14 cellular contexts compared by ENCODE assay signal in genomic region chr2:203936535-203936934, GRCh38. TPM values are rescaled to one million over a fixed set of nuclear protein-coding genes. Genes with fewer than 3 reads are reported as not detected.
DNase-seq lines count a peak whose midpoint lies in the region; ATAC-seq and TF ChIP-seq lines count a peak whose summit lies in the region.
"Had no signal": no experiment of that assay in that cellular context is flagged by ENCODE, and none has a peak within 500 bp of the region (broad histone marks: within the 10 kb centered on the region; RNA-seq: fewer than 3 reads in every experiment).

Gene ICOS (plus strand): TSS chr2:203936763. CDS start chr2:203936815, 52 bp downstream.

- intact Hi-C loops in adrenal gland (cut with DNase I) = no loop called here

- H3K36me3 ChIP-seq in duodenal mucosa (ENCODE audit: control insufficient read depth in 1 of 2, insufficient read depth in 2 of 2, low read length in 2 of 2) (no peaks in the 10 kb centered on the region), suprapubic skin (no peaks in the 10 kb centered on the region), adrenal gland (replicated peaks in 1 of 2) (no peaks in the 10 kb centered on the region)
- H3K36me3 ChIP-seq: cardiac muscle cell, SJCRH30 had no signal

- no peak for TF ChIP-seq EP300 in suprapubic skin (IDR thresholded peaks at IDR 0.05)

- H3K27ac ChIP-seq in duodenal mucosa (ENCODE audit: low read depth, low read length) (no peak within 1 kb of the TSS), suprapubic skin (no peak within 1 kb of the TSS), adrenal gland (no peak within 1 kb of the TSS)
- H3K27ac ChIP-seq: cardiac muscle cell, SJCRH30 had no signal

- WGBS in suprapubic skin = 82% methylated on average over 5 of the region's 5 CpGs
- 74 to 80% (median 77%) methylated on average over 5 of the region's 5 CpGs for WGBS in adrenal gland, 4 donors

- peak within 1 kb of the TSS; percentile 4 to 23 for H3K4me3 ChIP-seq in duodenal mucosa (ENCODE audit: low read depth in 1 of 2, low read length in 2 of 2)
- peak within 1 kb of the TSS; percentile 0 for H3K4me3 ChIP-seq in suprapubic skin
- H3K4me3 ChIP-seq in adrenal gland = no peak within 1 kb of the TSS
- H3K4me3 ChIP-seq: cardiac muscle cell, SJCRH30 had no signal

- H3K27me3 ChIP-seq in duodenal mucosa (ENCODE audit: control insufficient read depth in 1 of 2, insufficient read depth in 2 of 2, low read length in 2 of 2) (no peaks in the 10 kb centered on the region), suprapubic skin (no peaks in the 10 kb centered on the region), adrenal gland (no peaks in the 10 kb centered on the region)
- H3K27me3 ChIP-seq: cardiac muscle cell, SJCRH30 had no signal

- ATAC-seq in activated CD4-positive, CD25-positive, alpha-beta regulatory T cell treated with anti-CD3 and anti-CD28 coated beads, Interleukin-2, amount 50 U/mL, for 24 hours = peak; percentile 49 to 52
- ATAC-seq in HG02884 (IDR thresholded peaks at IDR 0.05; ENCODE audit: unreplicated experiment) = no peak
- ATAC-seq: sciatic nerve had no signal

- no peaks in the 10 kb centered on the region for H3K9me3 ChIP-seq in duodenal mucosa (ENCODE audit: control insufficient read depth in 1 of 2, low read length in 2 of 2)
- H3K9me3 ChIP-seq in suprapubic skin = no peaks in the 10 kb centered on the region
- no peaks in the 10 kb centered on the region for H3K9me3 ChIP-seq in adrenal gland (replicated peaks in 1 of 3)
- H3K9me3 ChIP-seq: SJCRH30 had no signal

- H3K4me1 ChIP-seq in duodenal mucosa (ENCODE audit: control insufficient read depth in 1 of 2, insufficient read depth in 2 of 2, low read length in 2 of 2) = no peaks in the 10 kb centered on the region
- H3K4me1 ChIP-seq in suprapubic skin = peaks cover 4% of the 10 kb centered on the region
- no peaks in the 10 kb centered on the region for H3K4me1 ChIP-seq in adrenal gland (replicated peaks in 1 of 2)
- H3K4me1 ChIP-seq: SJCRH30 had no signal

- H3K9ac ChIP-seq in duodenal mucosa (ENCODE audit: low read depth in 1 of 2, low read length in 2 of 2) = no peak within 1 kb of the TSS

- TF ChIP-seq POLR2A in suprapubic skin (IDR thresholded peaks at IDR 0.05) (no peak), adrenal gland (IDR thresholded peaks at IDR 0.05) (no peak)

- DNase-seq in activated naive CD4-positive, alpha-beta T cell treated with Interleukin-2 at 50 U/mL for 16 hours = peak; percentile 51
- no peak for DNase-seq in activated naive CD4-positive, alpha-beta T cell (lab: John Stamatoyannopoulos, UW)
- DNase-seq in suprapubic skin (ENCODE audit: low spot score in 2 of 2) (no peak), NCI-H2029 (lab: John Stamatoyannopoulos, UW) (no peak), adrenal gland (no peak)
- DNase-seq: activated effector memory CD4-positive, alpha-beta T cell treated with Interleukin-2 at 50 U/mL for 16 hours; SJCRH30 had no signal

- TF ChIP-seq CTCF in suprapubic skin (IDR thresholded peaks at IDR 0.05) (no peak), adrenal gland (IDR thresholded peaks at IDR 0.05) (no peak)

RNA-seq across cellular contexts. Expression of gene ICOS, which starts in this region (rescaled TPM):
- total RNA-seq in suprapubic skin = under 1 TPM in 1 of 4 donors, not detected in 3; 0.47 TPM
- total RNA-seq in adrenal gland = under 1 TPM in 4 of 8 donors, not detected in 4; 0.14 to 0.51 (median 0.30) TPM
- under 1 TPM in 2 of 3 donors, not detected in 1; 0.07 TPM for polyA plus RNA-seq in adrenal gland
- total RNA-seq: cardiac muscle cell, fibroblast of villous mesenchyme, lung microvascular endothelial cell, sciatic nerve, SJCRH30 had no signal
- polyA plus RNA-seq: cardiac muscle cell had no signal

Comparison
In these comparisons a context has a peak if more than half of its experiments do, and no peak if none do; other contexts are left out.
1. H3K4me3 ChIP-seq: peak in duodenal mucosa (2 of 2) and suprapubic skin (single experiment); none in adrenal gland (0 of 4).